1 cellular context compared by ENCODE assay signal in the genomic region with DNA sequence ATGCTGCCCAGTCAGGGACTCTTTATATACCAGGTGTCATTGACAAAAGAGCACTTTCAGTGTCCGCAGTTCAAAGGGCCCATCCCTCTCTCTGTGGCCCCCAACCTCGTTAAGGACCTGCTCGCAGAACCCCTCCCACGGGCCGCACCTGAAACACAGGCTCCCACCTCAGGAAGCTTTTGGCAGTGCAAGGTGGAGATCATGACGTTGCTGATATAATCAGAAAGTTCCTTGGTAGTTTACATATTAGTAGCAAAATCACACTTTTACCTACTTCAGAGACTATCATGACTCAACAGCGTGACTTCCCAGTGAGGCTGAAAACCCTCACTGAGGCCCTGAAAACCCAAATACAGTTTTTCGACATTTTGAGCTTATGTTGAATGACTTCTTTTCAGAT.
TF ChIP-seq lines count a peak whose summit lies in the region.

No MANE protein-coding gene starts in this region.

TF ChIP-seq in HepG2, 621 proteins besides CTCF, POLR2A, EP300 and RAD21:
- TF ChIP-seq ZNF292 (CRISPR knock-in tag; IDR thresholded peaks at IDR 0.05; ENCODE audit: borderline replicate concordance, low read depth): no peak
- TF ChIP-seq, protein P1, sequence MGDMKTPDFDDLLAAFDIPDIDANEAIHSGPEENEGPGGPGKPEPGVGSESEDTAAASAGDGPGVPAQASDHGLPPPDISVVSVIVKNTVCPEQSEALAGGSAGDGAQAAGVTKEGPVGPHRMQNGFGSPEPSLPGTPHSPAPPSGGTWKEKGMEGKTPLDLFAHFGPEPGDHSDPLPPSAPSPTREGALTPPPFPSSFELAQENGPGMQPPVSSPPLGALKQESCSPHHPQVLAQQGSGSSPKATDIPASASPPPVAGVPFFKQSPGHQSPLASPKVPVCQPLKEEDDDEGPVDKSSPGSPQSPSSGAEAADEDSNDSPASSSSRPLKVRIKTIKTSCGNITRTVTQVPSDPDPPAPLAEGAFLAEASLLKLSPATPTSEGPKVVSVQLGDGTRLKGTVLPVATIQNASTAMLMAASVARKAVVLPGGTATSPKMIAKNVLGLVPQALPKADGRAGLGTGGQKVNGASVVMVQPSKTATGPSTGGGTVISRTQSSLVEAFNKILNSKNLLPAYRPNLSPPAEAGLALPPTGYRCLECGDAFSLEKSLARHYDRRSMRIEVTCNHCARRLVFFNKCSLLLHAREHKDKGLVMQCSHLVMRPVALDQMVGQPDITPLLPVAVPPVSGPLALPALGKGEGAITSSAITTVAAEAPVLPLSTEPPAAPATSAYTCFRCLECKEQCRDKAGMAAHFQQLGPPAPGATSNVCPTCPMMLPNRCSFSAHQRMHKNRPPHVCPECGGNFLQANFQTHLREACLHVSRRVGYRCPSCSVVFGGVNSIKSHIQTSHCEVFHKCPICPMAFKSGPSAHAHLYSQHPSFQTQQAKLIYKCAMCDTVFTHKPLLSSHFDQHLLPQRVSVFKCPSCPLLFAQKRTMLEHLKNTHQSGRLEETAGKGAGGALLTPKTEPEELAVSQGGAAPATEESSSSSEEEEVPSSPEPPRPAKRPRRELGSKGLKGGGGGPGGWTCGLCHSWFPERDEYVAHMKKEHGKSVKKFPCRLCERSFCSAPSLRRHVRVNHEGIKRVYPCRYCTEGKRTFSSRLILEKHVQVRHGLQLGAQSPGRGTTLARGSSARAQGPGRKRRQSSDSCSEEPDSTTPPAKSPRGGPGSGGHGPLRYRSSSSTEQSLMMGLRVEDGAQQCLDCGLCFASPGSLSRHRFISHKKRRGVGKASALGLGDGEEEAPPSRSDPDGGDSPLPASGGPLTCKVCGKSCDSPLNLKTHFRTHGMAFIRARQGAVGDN (CRISPR knock-in tag; IDR thresholded peaks at IDR 0.05): peak; percentile 20; the same call in 1 of the 2 replicates
